Comparison of ENCODE assay signal across 10 cellular contexts in genomic region chr15:60134609-60135008, GRCh38.
A peak's percentile ranks its signal among the peaks of the same experiment; 100 is the strongest.
DNase-seq lines count a peak whose midpoint lies in the region; ATAC-seq, FAIRE-seq and TF ChIP-seq lines count a peak whose summit lies in the region.
"Had no signal": no experiment of that assay in that cellular context is flagged by ENCODE, and none has a peak within 500 bp of the region (broad histone marks: within the 10 kb centered on the region; RNA-seq: fewer than 3 reads in every experiment).

No MANE protein-coding gene starts in this region.

- H2BK120ac ChIP-seq in mesenchymal stem cell (ENCODE audit: low read depth, low read length): no peak overlapping the region

- no peaks in the 10 kb centered on the region for H3K9me2 ChIP-seq in Loucy (replicated peaks; ENCODE audit: low read depth, low read length)

- no peak overlapping the region for H2AFZ ChIP-seq in Loucy (ENCODE audit: low read length)
- H2AFZ ChIP-seq in mesenchymal stem cell (ENCODE audit: low read depth, low read length): no peak overlapping the region

- H3K27ac ChIP-seq in coronary artery (no peak overlapping the region), mesenchymal stem cell (ENCODE audit: low read length, poor library complexity, severe bottlenecking) (no peak overlapping the region)

- peaks cover 18% of the 10 kb centered on the region for H3K4me1 ChIP-seq in Loucy (ENCODE audit: insufficient read depth, low read length, poor library complexity, severe bottlenecking)
- H3K4me1 ChIP-seq in mesenchymal stem cell (ENCODE audit: control insufficient read depth, insufficient read depth, low read depth, low read length): peaks cover 4% of the 10 kb centered on the region

- DNase-seq in stimulated activated CD4-positive, alpha-beta T cell treated with anti-CD3 and anti-CD28 coated beads, Interleukin-4, amount 100 ng/mL, for 1 hour: peak; percentile 10
- DNase-seq in stimulated activated CD4-positive, alpha-beta T cell treated with anti-CD3 and anti-CD28 coated beads, Interleukin-2, amount 100 ng/mL, for 48 hours: no peak
- DNase-seq in bronchial epithelial cell (ENCODE audit: low read depth) (peak; percentile 16), coronary artery (ENCODE audit: low spot score) (no peak), mesenchymal stem cell (no peak)
- DNase-seq in activated effector memory CD4-positive, alpha-beta T cell treated with Interleukin-2 at 50 U/mL for 16 hours: no peak
- DNase-seq: activated T-cell treated with anti-CD3 and anti-CD28 coated beads, Interleukin-2, amount 50 U/mL, for 1 hour; naive thymus-derived CD4-positive, alpha-beta T cell had no signal

- H3K9ac ChIP-seq in Loucy (ENCODE audit: low read depth, low read length, poor library complexity, severe bottlenecking): no peak overlapping the region
- no peak overlapping the region for H3K9ac ChIP-seq in mesenchymal stem cell (ENCODE audit: low read length)

- no peaks in the 10 kb centered on the region for H3F3A ChIP-seq in Loucy (ENCODE audit: low read depth)

- H4K91ac ChIP-seq in mesenchymal stem cell (ENCODE audit: low read length): no peak overlapping the region

- H3K4me2 ChIP-seq in Loucy (ENCODE audit: low read depth, low read length, poor library complexity, severe bottlenecking) (no peak overlapping the region), mesenchymal stem cell (ENCODE audit: low read length, poor library complexity, severe bottlenecking) (no peak overlapping the region)

- no peak overlapping the region for H2BK12ac ChIP-seq in mesenchymal stem cell (ENCODE audit: low read length in 2 of 2)

- H3K9me3 ChIP-seq in Loucy (ENCODE audit: insufficient read depth, low read depth, low read length) (no peaks in the 10 kb centered on the region), mesenchymal stem cell (ENCODE audit: control insufficient read depth, low read length) (no peaks in the 10 kb centered on the region)

- no peak for FAIRE-seq in bronchial epithelial cell (lab: Jason Lieb, UNC)

- no peaks in the 10 kb centered on the region for H3K79me2 ChIP-seq in Loucy (ENCODE audit: insufficient read depth, low read length)

- H3K18ac ChIP-seq in mesenchymal stem cell (ENCODE audit: low read depth in 1 of 2, low read length in 2 of 2): no peak overlapping the region

- 67% methylated on average over 1 of the region's 1 CpG for WGBS in mesenchymal stem cell

- no peaks in the 10 kb centered on the region for H3K36me3 ChIP-seq in Loucy (ENCODE audit: insufficient read depth, low read length)
- H3K36me3 ChIP-seq in bronchial epithelial cell (ENCODE audit: control insufficient read depth, insufficient read depth, low read length): no peaks in the 10 kb centered on the region
- no peaks in the 10 kb centered on the region for H3K36me3 ChIP-seq in mesenchymal stem cell (ENCODE audit: control insufficient read depth in 1 of 2, insufficient read depth in 2 of 2, low read depth in 1 of 2, low read length in 2 of 2)

- no peaks in the 10 kb centered on the region for H3K79me1 ChIP-seq in mesenchymal stem cell (replicated peaks; ENCODE audit: low read length, poor library complexity, severe bottlenecking)

- H2AK5ac ChIP-seq in mesenchymal stem cell (ENCODE audit: low read length, severe bottlenecking): no peak overlapping the region

- no peak overlapping the region for H3K14ac ChIP-seq in mesenchymal stem cell (ENCODE audit: low read length in 2 of 2)

- H2BK15ac ChIP-seq in mesenchymal stem cell (ENCODE audit: low read depth, poor library complexity, severe bottlenecking): no peak overlapping the region

- peak; percentile 67 for TF ChIP-seq CTCF in Loucy (conservative IDR thresholded peaks at IDR 0.05; ENCODE audit: low read length)
- TF ChIP-seq CTCF in bronchial epithelial cell (IDR thresholded peaks at IDR 0.05; ENCODE audit: insufficient read depth, low read length, severe bottlenecking): peak; percentile 58
- TF ChIP-seq CTCF in coronary artery (IDR thresholded peaks at IDR 0.05): no peak

- ATAC-seq in HG02852 (IDR thresholded peaks at IDR 0.05; ENCODE audit: unreplicated experiment): no peak
- ATAC-seq: naive thymus-derived CD4-positive, alpha-beta T cell had no signal

- H3K27me3 ChIP-seq in Loucy (ENCODE audit: insufficient read depth, low read length, poor library complexity, severe bottlenecking): no peaks in the 10 kb centered on the region
- peaks cover 1% of the 10 kb centered on the region for H3K27me3 ChIP-seq in bronchial epithelial cell (ENCODE audit: control insufficient read depth, insufficient read depth, low read length)
- H3K27me3 ChIP-seq in mesenchymal stem cell (ENCODE audit: control insufficient read depth in 1 of 2, insufficient read depth in 1 of 2, low read length in 2 of 2): peaks cover 0 to 27% of the 10 kb centered on the region in 2 experiments

- no peaks in the 10 kb centered on the region for H4K20me1 ChIP-seq in Loucy (ENCODE audit: insufficient read depth, low read length, poor library complexity, severe bottlenecking)

- no peak overlapping the region for H2BK5ac ChIP-seq in mesenchymal stem cell (ENCODE audit: low read depth, low read length, poor library complexity, severe bottlenecking)

- no peak overlapping the region for H3K4ac ChIP-seq in mesenchymal stem cell (ENCODE audit: low read depth in 1 of 2, low read length in 2 of 2)

- H3K4me3 ChIP-seq in Loucy (ENCODE audit: low read length, poor library complexity, severe bottlenecking) (no peak overlapping the region), bronchial epithelial cell (ENCODE audit: low read depth, low read length) (no peak overlapping the region), coronary artery (no peak overlapping the region), mesenchymal stem cell (ENCODE audit: insufficient read depth in 1 of 2, low read depth in 1 of 2, low read length in 2 of 2) (no peak overlapping the region)

- no peak overlapping the region for H3K23ac ChIP-seq in mesenchymal stem cell (ENCODE audit: low read length in 2 of 2)

- no peak overlapping the region for H4K8ac ChIP-seq in mesenchymal stem cell (ENCODE audit: low read length)

Comparison
In these comparisons a context has a peak if more than half of its experiments do, and no peak if none do; other contexts are left out.
1. DNase-seq: peak in stimulated activated CD4-positive, alpha-beta T cell treated with anti-CD3 and anti-CD28 coated beads, Interleukin-4, amount 100 ng/mL, for 1 hour (single experiment) and bronchial epithelial cell (single experiment); none in stimulated activated CD4-positive, alpha-beta T cell treated with anti-CD3 and anti-CD28 coated beads, Interleukin-2, amount 100 ng/mL, for 48 hours (0 of 2), activated effector memory CD4-positive, alpha-beta T cell treated with Interleukin-2 at 50 U/mL for 16 hours (single experiment), coronary artery (single experiment) and mesenchymal stem cell (single experiment).